Comparison of ENCODE assay signal across 8 cellular contexts in genomic region chr16:68448360-68448970, GRCh38. TPM values are rescaled to one million over a fixed set of nuclear protein-coding genes. Genes with fewer than 3 reads are reported as not detected.
DNase-seq lines count a peak whose midpoint lies in the region; ATAC-seq and TF ChIP-seq lines count a peak whose summit lies in the region.

Gene SMPD3 (minus strand): TSS chr16:68448508. CDS start chr16:68372181, 76,327 bp downstream.

- peaks cover 25% of the 10 kb centered on the region for H3K27me3 ChIP-seq in RWPE2 (ENCODE audit: insufficient read depth, poor library complexity, severe bottlenecking)
- H3K27me3 ChIP-seq in naive thymus-derived CD4-positive, alpha-beta T cell (ENCODE audit: control insufficient read depth in 2 of 2, insufficient read depth in 2 of 2, low read length in 2 of 2), result peaks cover 14% of the 10 kb centered on the region in 2 donors

- H3K4me3 ChIP-seq in LNCaP clone FGC (ENCODE audit: low read depth, low read length) (peak within 1 kb of the TSS; percentile 81), RWPE2 (ENCODE audit: severe bottlenecking) (peak within 1 kb of the TSS; percentile 27), fibroblast of pulmonary artery (replicated peaks; ENCODE audit: low read depth, low read length) (peak within 1 kb of the TSS; percentile 59)
- H3K4me3 ChIP-seq in naive thymus-derived CD4-positive, alpha-beta T cell (ENCODE audit: low read length), result peak within 1 kb of the TSS; percentile 63

- H3K4me3 Mint-ChIP-seq in naive thymus-derived CD4-positive, alpha-beta T cell, result peak within 1 kb of the TSS; percentile 74 to 93 (median 76)

- peaks cover 12 to 56% (median 23%) of the 10 kb centered on the region in 5 donors for H3K27me3 Mint-ChIP-seq in naive thymus-derived CD4-positive, alpha-beta T cell

- no peaks in the 10 kb centered on the region for H3K9me3 ChIP-seq in RWPE2 (ENCODE audit: severe bottlenecking)
- no peaks in the 10 kb centered on the region for H3K9me3 ChIP-seq in naive thymus-derived CD4-positive, alpha-beta T cell (ENCODE audit: control insufficient read depth in 2 of 3, low read length in 3 of 3)

- DNase-seq in DMS79 (lab: John Stamatoyannopoulos, UW) (peak; percentile 99), GOT3 (lab: John Stamatoyannopoulos, UW) (peak; percentile 90), LNCaP clone FGC (ENCODE audit: low read depth) (peak; percentile 100), RWPE2 (ENCODE audit: low spot score) (peak; percentile 99), fibroblast of pulmonary artery (ENCODE audit: low read depth) (peak; percentile 99)
- DNase-seq in activated T-helper 9 cell treated with anti-CD3 and anti-CD28 coated beads, Interleukin-2, amount 50 U/mL, for 16 hours (ENCODE audit: low read depth), result peak; percentile 98
- DNase-seq in naive thymus-derived CD4-positive, alpha-beta T cell, result peak; percentile 95 to 99 (median 97)
- DNase-seq in stimulated activated CD8-positive, alpha-beta memory T cell treated with anti-CD3 and anti-CD28 coated beads, Interleukin-7, amount 100 ng/mL, for 48 hours (ENCODE audit: extremely low read depth in 1 of 2, low read depth in 1 of 2), result peak; percentile 94 to 99

- intact Hi-C loops in naive thymus-derived CD4-positive, alpha-beta T cell (cut with micrococcal nuclease), result loop anchor here (1.0 to 10.0 kb wide), 16 partner anchors 19 to 937 kb away; partner anchors contain the start of genes RANBP10 (in 2 of the 2), SLC7A6OS (in 2 of the 2), TSNAXIP1 (in 2 of the 2) and CHTF8 (in 1 of the 2)

- CTCF ChIA-PET in naive thymus-derived CD4-positive, alpha-beta T cell (lab: Charles Lee), result interaction anchor here (0.6 kb wide), 2 partner anchors 11 to 84 kb away, joined by 3 read pairs; no protein-coding TSS in a partner anchor

- POLR2A ChIA-PET in naive thymus-derived CD4-positive, alpha-beta T cell (lab: Charles Lee), result interaction anchor here (1.0 kb wide), 1 partner anchor 30 kb away, joined by 5 read pairs; no protein-coding TSS in a partner anchor

- H3K36me3 ChIP-seq in RWPE2 (ENCODE audit: low read depth), result no peaks in the 10 kb centered on the region
- H3K36me3 ChIP-seq in naive thymus-derived CD4-positive, alpha-beta T cell (ENCODE audit: control insufficient read depth in 2 of 3, insufficient read depth in 3 of 3, low read length in 3 of 3), result no peaks in the 10 kb centered on the region

- ATAC-seq in RWPE2 (ENCODE audit: low read depth), result peak; percentile 95
- peak; percentile 99 for ATAC-seq in naive thymus-derived CD4-positive, alpha-beta T cell

- TF ChIP-seq CTCF in LNCaP clone FGC (IDR thresholded peaks at IDR 0.05; ENCODE audit: control insufficient read depth, extremely low read depth, insufficient read depth) (0 out of 2 replicates have a peak, but pooled peaks have one; percentile 4), RWPE2 (IDR thresholded peaks at IDR 0.05; ENCODE audit: poor library complexity, severe bottlenecking) (no peak), fibroblast of pulmonary artery (IDR thresholded peaks at IDR 0.05; ENCODE audit: low read length, missing control alignments) (no peak)

- no peaks in the 10 kb centered on the region for H3K36me3 Mint-ChIP-seq in naive thymus-derived CD4-positive, alpha-beta T cell

- H3K9me3 Mint-ChIP-seq in naive thymus-derived CD4-positive, alpha-beta T cell, result peaks cover 0 to 2% (median 0%) of the 10 kb centered on the region in 11 donors

- peaks cover 16 to 27% (median 22%) of the 10 kb centered on the region in 7 donors for H3K4me1 Mint-ChIP-seq in naive thymus-derived CD4-positive, alpha-beta T cell

- H3K27ac Mint-ChIP-seq in naive thymus-derived CD4-positive, alpha-beta T cell, result peak within 1 kb of the TSS in 8 of 9 donors; percentile 2 to 80 (median 38)

- no peak within 1 kb of the TSS for H3K27ac ChIP-seq in RWPE2 (ENCODE audit: poor library complexity, severe bottlenecking)
- H3K27ac ChIP-seq in naive thymus-derived CD4-positive, alpha-beta T cell (ENCODE audit: low read depth, low read length), result no peak within 1 kb of the TSS

- peaks cover 4% of the 10 kb centered on the region for H3K4me1 ChIP-seq in RWPE2 (ENCODE audit: insufficient read depth, poor library complexity, severe bottlenecking)
- peaks cover 21 to 28% of the 10 kb centered on the region in 2 donors for H3K4me1 ChIP-seq in naive thymus-derived CD4-positive, alpha-beta T cell (ENCODE audit: control insufficient read depth in 2 of 2, insufficient read depth in 2 of 2, low read length in 2 of 2)

RNA-seq across cellular contexts. Expression of gene SMPD3, which starts in this region (rescaled TPM):
- 1 to 10 TPM in 3 of 5 experiments, under 1 TPM in 2; 0.57 to 6.1 (median 1.8) TPM for total RNA-seq in naive thymus-derived CD4-positive, alpha-beta T cell
- 1 to 10 TPM in 1 of 2 donors, under 1 TPM in 1; 0.32 to 1.8 TPM for polyA plus RNA-seq in naive thymus-derived CD4-positive, alpha-beta T cell

Comparison
In these comparisons a context has a peak if more than half of its experiments do, and no peak if none do; other contexts are left out.
1. H3K4me3 ChIP-seq: peak in every context shown above with its lines; median percentile 81 in LNCaP clone FGC; 63 in naive thymus-derived CD4-positive, alpha-beta T cell; 59 in fibroblast of pulmonary artery; 27 in RWPE2.